Comparison of ENCODE assay signal across 8 cellular contexts in the genomic region with DNA sequence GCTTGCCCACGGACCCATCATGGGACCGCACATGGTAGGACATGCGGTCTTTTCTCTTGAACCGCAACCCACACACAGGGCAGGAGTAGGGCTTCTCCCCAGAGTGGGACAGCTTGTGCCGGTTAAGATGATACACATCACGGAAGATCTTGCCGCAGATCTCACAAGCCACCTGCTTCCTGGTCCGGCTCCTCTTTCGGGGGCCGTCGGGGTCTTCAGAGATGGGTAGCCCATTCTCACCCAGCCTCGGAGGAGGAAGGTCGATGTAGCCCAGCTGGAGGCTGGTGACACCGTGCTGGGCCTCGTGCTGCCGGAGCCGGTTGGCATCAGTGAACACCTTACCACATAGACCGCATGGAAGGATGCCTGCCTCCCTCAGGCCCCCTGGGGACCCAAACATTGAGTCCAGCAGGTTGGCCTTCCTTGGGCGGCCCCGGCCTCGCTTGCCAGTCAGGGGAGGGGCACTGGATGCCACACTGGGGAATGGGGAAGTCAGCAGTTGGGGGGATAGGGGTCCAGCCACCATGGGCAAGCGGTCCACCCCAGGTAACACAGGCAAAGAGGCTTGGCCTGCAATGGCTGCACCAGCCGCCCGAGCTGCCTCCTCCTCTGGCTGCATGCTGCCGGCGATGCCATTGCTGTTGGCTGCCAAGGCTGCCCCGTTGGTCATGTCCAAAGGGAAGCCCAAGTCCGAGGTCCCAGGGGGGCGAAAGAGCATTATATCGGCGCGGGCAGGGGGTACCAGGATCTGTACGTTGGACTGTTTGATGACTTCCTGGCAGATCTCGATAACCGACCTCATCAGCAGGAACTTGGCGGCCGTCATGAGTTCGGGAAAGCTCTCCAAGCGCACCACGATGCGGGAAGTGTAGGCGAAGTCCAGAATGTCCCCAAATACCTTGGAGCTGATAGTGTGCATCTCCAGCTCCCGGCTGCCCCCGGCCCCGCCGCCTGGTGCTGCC. TPM values are rescaled to one million over a fixed set of nuclear protein-coding genes. Genes with fewer than 3 reads are reported as not detected.
DNase-seq lines count a peak whose midpoint lies in the region; ATAC-seq and TF ChIP-seq lines count a peak whose summit lies in the region.

No MANE protein-coding gene starts in this region.

- TF ChIP-seq CTCF in GM12865 (IDR thresholded peaks at IDR 0.05; ENCODE audit: insufficient read depth, low read depth, low read length, missing control alignments), result no peak
- no peak for TF ChIP-seq CTCF in RWPE2 (IDR thresholded peaks at IDR 0.05; ENCODE audit: poor library complexity, severe bottlenecking)
- no peak for TF ChIP-seq CTCF in brain (conservative IDR thresholded peaks at IDR 0.05)
- no peak for TF ChIP-seq CTCF in kidney epithelial cell (IDR thresholded peaks at IDR 0.05; ENCODE audit: insufficient read depth, low read length, poor library complexity, severe bottlenecking)

- DNase-seq in GM12865 (ENCODE audit: low read depth) (peak; percentile 39), RWPE2 (ENCODE audit: low spot score) (no peak), kidney epithelial cell (ENCODE audit: low read depth) (no peak), NCI-H146 treated with DMSO at 0.1 percent for 48 hours (lab: John Stamatoyannopoulos, UW; ENCODE audit: unreplicated experiment) (no peak), cerebellar nuclear complex (lab: John Stamatoyannopoulos, UW) (no peak)
- DNase-seq in stimulated activated CD4-positive, alpha-beta T cell treated with anti-CD3 and anti-CD28 coated beads, Interleukin-2, amount 100 ng/mL, for 48 hours, result peak; percentile 15 to 26

- peaks cover 18% of the 10 kb centered on the region for H3K4me1 ChIP-seq in RWPE2 (ENCODE audit: insufficient read depth, poor library complexity, severe bottlenecking)

- H3K36me3 ChIP-seq in RWPE2 (ENCODE audit: low read depth) (peaks cover 53% of the 10 kb centered on the region), kidney epithelial cell (ENCODE audit: control insufficient read depth, insufficient read depth, low read length) (peaks cover 2% of the 10 kb centered on the region)

- H3K27ac Mint-ChIP-seq in brain, result peak overlapping the region; percentile 94 to 98 (median 96)

- ATAC-seq in RWPE2 (ENCODE audit: low read depth) (no peak), GM18870 (IDR thresholded peaks at IDR 0.05; ENCODE audit: unreplicated experiment) (no peak)

- H3K27me3 ChIP-seq in RWPE2 (ENCODE audit: insufficient read depth, poor library complexity, severe bottlenecking), result no peaks in the 10 kb centered on the region
- no peaks in the 10 kb centered on the region for H3K27me3 ChIP-seq in kidney epithelial cell (ENCODE audit: control insufficient read depth, insufficient read depth, low read length)

- H3K27ac ChIP-seq in RWPE2 (ENCODE audit: poor library complexity, severe bottlenecking), result peak overlapping the region; percentile 89

- H3K9me3 Mint-ChIP-seq in brain, result peaks cover 0 to 2% (median 0%) of the 10 kb centered on the region in 5 experiments

- no peaks in the 10 kb centered on the region for H3K9me3 ChIP-seq in RWPE2 (ENCODE audit: severe bottlenecking)

- H3K4me1 Mint-ChIP-seq in brain, result peaks cover 75% of the 10 kb centered on the region

- H3K4me3 ChIP-seq in GM12865 (ENCODE audit: low read depth, low read length), result peak overlapping the region; percentile 84
- peak overlapping the region; percentile 47 for H3K4me3 ChIP-seq in RWPE2 (ENCODE audit: severe bottlenecking)
- H3K4me3 ChIP-seq in kidney epithelial cell (ENCODE audit: low read depth, low read length), result peak overlapping the region; percentile 53

- H3K27me3 Mint-ChIP-seq in brain, result peaks cover 10% of the 10 kb centered on the region

- peak overlapping the region; percentile 86 to 89 (median 88) for H3K4me3 Mint-ChIP-seq in brain

- H3K36me3 Mint-ChIP-seq in brain, result peaks cover 26% of the 10 kb centered on the region

RNA-seq across cellular contexts. Expression of a gene that starts 1.5 kb away (rescaled TPM):
- 84.9 TPM for polyA plus RNA-seq in brain (ENCODE audit: insufficient read depth, low read depth, low replicate concordance)
- total RNA-seq in kidney epithelial cell, result 56.6 and 60.7 TPM in 2 replicates

RNA-seq across cellular contexts. Expression of a gene that starts 52.4 kb away (rescaled TPM):
- 33.3 TPM for polyA plus RNA-seq in brain (ENCODE audit: insufficient read depth, low read depth, low replicate concordance)
- 14.0 and 17.5 TPM in 2 replicates for total RNA-seq in kidney epithelial cell

RNA-seq across cellular contexts. Expression of a gene that starts 54.8 kb away (rescaled TPM):
- 87.6 TPM for polyA plus RNA-seq in brain (ENCODE audit: insufficient read depth, low read depth, low replicate concordance)
- total RNA-seq in kidney epithelial cell, result 62.6 and 68.9 TPM in 2 replicates

Comparison
In these comparisons a context has a peak if more than half of its experiments do, and no peak if none do; other contexts are left out.
1. DNase-seq: peak in GM12865 (single experiment) and stimulated activated CD4-positive, alpha-beta T cell treated with anti-CD3 and anti-CD28 coated beads, Interleukin-2, amount 100 ng/mL, for 48 hours (2 of 2); none in RWPE2 (single experiment), kidney epithelial cell (single experiment), NCI-H146 treated with DMSO at 0.1 percent for 48 hours (single experiment) and cerebellar nuclear complex (0 of 2).
2. Peak in every context shown above with its lines, with median percentiles within 50 percentile points of each other: H3K4me3 ChIP-seq.